11 cellular contexts compared by ENCODE assay signal in genomic region chr3:116517308-116517707, GRCh38.
DNase-seq lines count a peak whose midpoint lies in the region; ATAC-seq and TF ChIP-seq lines count a peak whose summit lies in the region.
"Had no signal": no experiment of that assay in that cellular context is flagged by ENCODE, and none has a peak within 500 bp of the region (broad histone marks: within the 10 kb centered on the region; RNA-seq: fewer than 3 reads in every experiment).

No MANE protein-coding gene starts in this region.

- H3K9me3 ChIP-seq in right lobe of liver: no peaks in the 10 kb centered on the region

- no peak for TF ChIP-seq POLR2A in right lobe of liver (IDR thresholded peaks at IDR 0.05)

- no peak overlapping the region for H3K27ac ChIP-seq in right lobe of liver

- no peak overlapping the region for H3K4me3 Mint-ChIP-seq in stimulated activated naive CD8-positive, alpha-beta T cell treated with anti-CD3 and anti-CD28 coated beads, Interleukin-15, amount 100 ng/mL, for 72 hours
- H3K4me3 Mint-ChIP-seq: dendritic cell treated with granulocyte-macrophage colony-stimulating factor and Interleukin-4, amounts not matched to agents 40 ng/mL and 50 ng/mL, for 4 days had no signal

- H3K27me3 ChIP-seq in right lobe of liver: no peaks in the 10 kb centered on the region

- H3K9me3 Mint-ChIP-seq in stimulated activated naive CD8-positive, alpha-beta T cell treated with anti-CD3 and anti-CD28 coated beads, Interleukin-15, amount 100 ng/mL, for 72 hours: peaks cover 0 to 9% of the 10 kb centered on the region in 2 donors

- DNase-seq in AML-193 (lab: John Stamatoyannopoulos, UW) (peak; percentile 13 to 21), GM13977 (ENCODE audit: low spot score) (peak; percentile 35), NCI-H748 treated with DMSO at 0.1 percent for 48 hours (lab: John Stamatoyannopoulos, UW) (peak; percentile 1), fibroblast of mammary gland (ENCODE audit: low read depth) (peak; percentile 11), right lobe of liver (no peak)
- DNase-seq in stimulated activated naive CD8-positive, alpha-beta T cell treated with anti-CD3 and anti-CD28 coated beads, Interleukin-15, amount 100 ng/mL, for 72 hours: no peak
- DNase-seq: left colon; stimulated activated naive CD4-positive, alpha-beta T cell treated with Interleukin-2 at 50 U/mL for 16 hours had no signal

- ATAC-seq in HG03097 (IDR thresholded peaks at IDR 0.05; ENCODE audit: low FRiP score, unreplicated experiment) (no peak), right lobe of liver (no peak), GM21528 (IDR thresholded peaks at IDR 0.05; ENCODE audit: low FRiP score, unreplicated experiment) (no peak)
- ATAC-seq in stimulated activated naive CD8-positive, alpha-beta T cell treated with anti-CD3 and anti-CD28 coated beads, Interleukin-15, amount 100 ng/mL, for 72 hours: no peak
- ATAC-seq: left colon had no signal

- TF ChIP-seq CTCF in GM13977 (IDR thresholded peaks at IDR 0.05; ENCODE audit: extremely low read depth, insufficient read depth, missing control alignments) (peak; percentile 40), fibroblast of mammary gland (conservative IDR thresholded peaks at IDR 0.05; ENCODE audit: control insufficient read depth, insufficient read depth, low read depth, low read length) (peak; percentile 27), right lobe of liver (IDR thresholded peaks at IDR 0.05) (peak in 1 of 4 donors; percentile 19)

- WGBS in right lobe of liver (ENCODE audit: insufficient coverage, low coverage, low lambda C conversion rate, missing lambda C conversion rate): 60% methylated on average over 1 of the region's 1 CpG

- intact Hi-C loops in right lobe of liver (cut with DNase I): no loop called here

- in situ Hi-C loops in GM13977 (cut with MboI; ENCODE audit: low pct_unique_long_range_greater_than_20kb, low sequenced_read_pairs, unreplicated experiment): no loop called here

- no peak overlapping the region for H3K27ac Mint-ChIP-seq in stimulated activated naive CD8-positive, alpha-beta T cell treated with anti-CD3 and anti-CD28 coated beads, Interleukin-15, amount 100 ng/mL, for 72 hours
- H3K27ac Mint-ChIP-seq: dendritic cell treated with granulocyte-macrophage colony-stimulating factor and Interleukin-4, amounts not matched to agents 40 ng/mL and 50 ng/mL, for 4 days had no signal

- no peaks in the 10 kb centered on the region for H3K27me3 Mint-ChIP-seq in stimulated activated naive CD8-positive, alpha-beta T cell treated with anti-CD3 and anti-CD28 coated beads, Interleukin-15, amount 100 ng/mL, for 72 hours
- H3K27me3 Mint-ChIP-seq: dendritic cell treated with granulocyte-macrophage colony-stimulating factor and Interleukin-4, amounts not matched to agents 40 ng/mL and 50 ng/mL, for 4 days had no signal

- H3K4me1 Mint-ChIP-seq in stimulated activated naive CD8-positive, alpha-beta T cell treated with anti-CD3 and anti-CD28 coated beads, Interleukin-15, amount 100 ng/mL, for 72 hours: no peaks in the 10 kb centered on the region

- H3K4me3 ChIP-seq in fibroblast of mammary gland (ENCODE audit: control insufficient read depth, low read depth, low read length) (no peak overlapping the region), right lobe of liver (no peak overlapping the region)

- H3K36me3 ChIP-seq in right lobe of liver: no peaks in the 10 kb centered on the region

- H3K4me1 ChIP-seq in right lobe of liver: no peaks in the 10 kb centered on the region

Comparison
In these comparisons a context has a peak if more than half of its experiments do, and no peak if none do; other contexts are left out.
1. DNase-seq: peak in AML-193 (2 of 2), GM13977 (single experiment), NCI-H748 treated with DMSO at 0.1 percent for 48 hours (single experiment) and fibroblast of mammary gland (single experiment); none in right lobe of liver (0 of 3) and stimulated activated naive CD8-positive, alpha-beta T cell treated with anti-CD3 and anti-CD28 coated beads, Interleukin-15, amount 100 ng/mL, for 72 hours (0 of 2).